In the genomic region with DNA sequence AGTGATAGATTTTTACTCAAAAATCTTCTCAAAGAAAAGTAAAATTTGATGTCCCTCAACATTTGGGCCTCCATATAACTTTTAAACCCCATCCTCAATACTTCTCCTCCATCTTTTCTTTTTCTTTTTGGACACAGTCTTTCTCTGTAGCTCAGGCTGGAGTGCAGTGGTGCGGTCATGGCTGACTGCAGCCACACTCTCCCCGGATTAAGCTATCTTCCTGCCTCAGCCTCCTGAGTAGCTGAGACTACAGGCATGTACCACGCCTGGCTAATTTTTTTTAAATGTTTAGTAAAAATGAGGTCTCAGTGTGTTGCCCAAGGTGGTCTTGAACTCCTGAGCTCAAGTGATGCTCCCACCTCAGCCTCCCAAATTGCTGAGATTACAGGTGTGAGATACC, we compare ENCODE assay signal across 14 cellular contexts. TPM values are rescaled to one million over a fixed set of nuclear protein-coding genes. Genes with fewer than 3 reads are reported as not detected.
DNase-seq lines count a peak whose midpoint lies in the region; ATAC-seq, FAIRE-seq and TF ChIP-seq lines count a peak whose summit lies in the region.
"Had no signal": no experiment of that assay in that cellular context is flagged by ENCODE, and none has a peak within 500 bp of the region (broad histone marks: within the 10 kb centered on the region; RNA-seq: fewer than 3 reads in every experiment).

No MANE protein-coding gene starts in this region.

- H3K4me1 Mint-ChIP-seq in activated T-helper 1 cell treated with anti-CD3 and anti-CD28 coated beads, Interleukin-12 subunit alpha, Interleukin-12 subunit beta, Interleukin-2, Interleukin-4 antibody, amounts not matched to agents 30 ng/mL and 10 ng/mL and 1 ng/mL, durations not matched to agents 14 hours and 24 hours and 36 hours (ENCODE audit: low read depth), result peaks cover 38% of the 10 kb centered on the region
- peaks cover 21 to 45% of the 10 kb centered on the region in 2 donors for H3K4me1 Mint-ChIP-seq in effector memory CD8-positive, alpha-beta T cell (ENCODE audit: low read depth in 2 of 2)
- H3K4me1 Mint-ChIP-seq in activated naive CD4-positive, alpha-beta T cell treated with anti-CD3 and anti-CD28 coated beads, Interleukin-2, amount 10 ng/mL, durations not matched to agents 7 days and 5 days, result peaks cover 32% of the 10 kb centered on the region

- ATAC-seq in GM19463 (IDR thresholded peaks at IDR 0.05; ENCODE audit: unreplicated experiment) (peak; percentile 65), HG03064 (IDR thresholded peaks at IDR 0.05; ENCODE audit: low read depth, unreplicated experiment) (peak; percentile 60)
- no peak for ATAC-seq in effector memory CD8-positive, alpha-beta T cell (replicated peaks)
- ATAC-seq: pancreas had no signal

- no peak overlapping the region for H3K4me3 Mint-ChIP-seq in activated T-helper 1 cell treated with anti-CD3 and anti-CD28 coated beads, Interleukin-12 subunit alpha, Interleukin-12 subunit beta, Interleukin-2, Interleukin-4 antibody, amounts not matched to agents 30 ng/mL and 10 ng/mL and 1 ng/mL, durations not matched to agents 14 hours and 24 hours and 36 hours
- peak overlapping the region in 1 of 2 donors; percentile 36 for H3K4me3 Mint-ChIP-seq in effector memory CD8-positive, alpha-beta T cell
- H3K4me3 Mint-ChIP-seq in activated naive CD4-positive, alpha-beta T cell treated with anti-CD3 and anti-CD28 coated beads, Interleukin-2, amount 10 ng/mL, durations not matched to agents 7 days and 5 days, result no peak overlapping the region
- H3K4me3 Mint-ChIP-seq: activated CD4-positive, alpha-beta memory T cell treated with anti-CD3 and anti-CD28 coated beads, Interleukin-2, amount 10 ng/mL, durations not matched to agents 7 days and 5 days; T-helper 2 cell treated with Interferon-gamma antibody and Interleukin-4, amounts not matched to agents 5 μg/mL and 100 μg/mL, for 36 hours had no signal

- no peaks in the 10 kb centered on the region for H3K9me2 ChIP-seq in DOHH2 (replicated peaks; ENCODE audit: control insufficient read depth, low read length)

- H3K4me1 ChIP-seq in DOHH2 (ENCODE audit: control insufficient read depth, low read length), result peaks cover 73% of the 10 kb centered on the region

- DNase-seq in activated T-helper 1 cell treated with anti-CD3 and anti-CD28 coated beads, Interleukin-12 subunit alpha, Interleukin-12 subunit beta, Interleukin-2, Interleukin-4 antibody, amounts not matched to agents 30 ng/mL and 10 ng/mL and 1 ng/mL, durations not matched to agents 14 hours and 24 hours and 36 hours (ENCODE audit: low spot score), result no peak
- no peak for DNase-seq in effector memory CD8-positive, alpha-beta T cell
- DNase-seq in activated naive CD4-positive, alpha-beta T cell treated with anti-CD3 and anti-CD28 coated beads, Interleukin-2, amount 10 ng/mL, durations not matched to agents 7 days and 5 days, result no peak
- DNase-seq in OCI-M2 (lab: John Stamatoyannopoulos, UW; ENCODE audit: unreplicated experiment), result no peak
- DNase-seq in D721Med (ENCODE audit: insufficient read length, low spot score), result no peak
- DNase-seq: activated CD4-positive, alpha-beta memory T cell treated with anti-CD3 and anti-CD28 coated beads, Interleukin-2, amount 10 ng/mL, durations not matched to agents 7 days and 5 days; brain microvascular endothelial cell; NCI-H1092; pancreas; transverse colon had no signal

- H3K27me3 ChIP-seq in DOHH2 (ENCODE audit: control insufficient read depth, low read length), result no peaks in the 10 kb centered on the region
- H3K27me3 ChIP-seq: brain microvascular endothelial cell, pancreas, transverse colon had no signal

- peak overlapping the region; percentile 49 for H3K4me3 ChIP-seq in DOHH2 (ENCODE audit: low read length)
- H3K4me3 ChIP-seq: pancreas, transverse colon had no signal

- H3K27ac ChIP-seq in DOHH2 (ENCODE audit: low read depth, low read length), result peak overlapping the region; percentile 63
- H3K27ac ChIP-seq: brain microvascular endothelial cell, pancreas, transverse colon had no signal

- peaks cover 18% of the 10 kb centered on the region for H3F3A ChIP-seq in DOHH2 (ENCODE audit: control insufficient read depth, insufficient read depth)

- H3K9me3 ChIP-seq in DOHH2 (ENCODE audit: control insufficient read depth, insufficient read depth, low read length), result no peaks in the 10 kb centered on the region
- H3K9me3 ChIP-seq: pancreas, transverse colon had no signal

- H3K79me2 ChIP-seq in DOHH2 (ENCODE audit: control insufficient read depth, low read length), result peaks cover 93% of the 10 kb centered on the region

- H4K20me1 ChIP-seq in DOHH2 (ENCODE audit: control insufficient read depth, insufficient read depth, low read depth, low read length), result 0 out of 2 replicates have a peak, but pooled peaks cover 8% of the 10 kb centered on the region

- H3K36me3 ChIP-seq in DOHH2 (ENCODE audit: control insufficient read depth, low read length), result no peaks in the 10 kb centered on the region
- H3K36me3 ChIP-seq: brain microvascular endothelial cell, pancreas, transverse colon had no signal

- peak overlapping the region; percentile 52 for H3K27ac Mint-ChIP-seq in activated T-helper 1 cell treated with anti-CD3 and anti-CD28 coated beads, Interleukin-12 subunit alpha, Interleukin-12 subunit beta, Interleukin-2, Interleukin-4 antibody, amounts not matched to agents 30 ng/mL and 10 ng/mL and 1 ng/mL, durations not matched to agents 14 hours and 24 hours and 36 hours
- H3K27ac Mint-ChIP-seq in effector memory CD8-positive, alpha-beta T cell, result no peak overlapping the region
- no peak overlapping the region for H3K27ac Mint-ChIP-seq in activated naive CD4-positive, alpha-beta T cell treated with anti-CD3 and anti-CD28 coated beads, Interleukin-2, amount 10 ng/mL, durations not matched to agents 7 days and 5 days
- H3K27ac Mint-ChIP-seq: activated CD4-positive, alpha-beta memory T cell treated with anti-CD3 and anti-CD28 coated beads, Interleukin-2, amount 10 ng/mL, durations not matched to agents 7 days and 5 days; T-helper 2 cell treated with Interferon-gamma antibody and Interleukin-4, amounts not matched to agents 5 μg/mL and 100 μg/mL, for 36 hours had no signal

- H3K9me3 Mint-ChIP-seq in activated T-helper 1 cell treated with anti-CD3 and anti-CD28 coated beads, Interleukin-12 subunit alpha, Interleukin-12 subunit beta, Interleukin-2, Interleukin-4 antibody, amounts not matched to agents 30 ng/mL and 10 ng/mL and 1 ng/mL, durations not matched to agents 14 hours and 24 hours and 36 hours, result peaks cover 10% of the 10 kb centered on the region
- H3K9me3 Mint-ChIP-seq in effector memory CD8-positive, alpha-beta T cell, result no peaks in the 10 kb centered on the region
- peaks cover 10% of the 10 kb centered on the region for H3K9me3 Mint-ChIP-seq in activated naive CD4-positive, alpha-beta T cell treated with anti-CD3 and anti-CD28 coated beads, Interleukin-2, amount 10 ng/mL, durations not matched to agents 7 days and 5 days

- H3K27me3 Mint-ChIP-seq in activated T-helper 1 cell treated with anti-CD3 and anti-CD28 coated beads, Interleukin-12 subunit alpha, Interleukin-12 subunit beta, Interleukin-2, Interleukin-4 antibody, amounts not matched to agents 30 ng/mL and 10 ng/mL and 1 ng/mL, durations not matched to agents 14 hours and 24 hours and 36 hours (ENCODE audit: insufficient read depth), result no peaks in the 10 kb centered on the region
- H3K27me3 Mint-ChIP-seq in effector memory CD8-positive, alpha-beta T cell, result no peaks in the 10 kb centered on the region
- H3K27me3 Mint-ChIP-seq in activated naive CD4-positive, alpha-beta T cell treated with anti-CD3 and anti-CD28 coated beads, Interleukin-2, amount 10 ng/mL, durations not matched to agents 7 days and 5 days, result no peaks in the 10 kb centered on the region
- H3K27me3 Mint-ChIP-seq: activated CD4-positive, alpha-beta memory T cell treated with anti-CD3 and anti-CD28 coated beads, Interleukin-2, amount 10 ng/mL, durations not matched to agents 7 days and 5 days had no signal

- H3K4me2 ChIP-seq in DOHH2 (ENCODE audit: low read length), result peak overlapping the region; percentile 75

- intact Hi-C loops in activated T-helper 1 cell treated with anti-CD3 and anti-CD28 coated beads, Interleukin-12 subunit alpha, Interleukin-12 subunit beta, Interleukin-2, Interleukin-4 antibody, amounts not matched to agents 30 ng/mL and 10 ng/mL and 1 ng/mL, durations not matched to agents 14 hours and 24 hours and 36 hours (cut with micrococcal nuclease), result no loop called here

- FAIRE-seq in D721Med (lab: Jason Lieb, UNC), result no peak
- FAIRE-seq: pancreas had no signal

- TF ChIP-seq CTCF in DOHH2 (IDR thresholded peaks at IDR 0.05; ENCODE audit: low read depth, low read length, poor library complexity, severe bottlenecking) (no peak), D721Med (IDR thresholded peaks at IDR 0.05; ENCODE audit: insufficient read depth, missing control alignments) (no peak)

- CTCF ChIA-PET in activated naive CD4-positive, alpha-beta T cell treated with anti-CD3 and anti-CD28 coated beads, Interleukin-2, amount 10 ng/mL, durations not matched to agents 7 days and 5 days (lab: Charles Lee), result interaction anchor here (1.2 kb wide), 1 partner anchor 17 kb away, joined by 3 read pairs; no protein-coding TSS in a partner anchor

- peaks cover 12% of the 10 kb centered on the region for H3K36me3 Mint-ChIP-seq in activated T-helper 1 cell treated with anti-CD3 and anti-CD28 coated beads, Interleukin-12 subunit alpha, Interleukin-12 subunit beta, Interleukin-2, Interleukin-4 antibody, amounts not matched to agents 30 ng/mL and 10 ng/mL and 1 ng/mL, durations not matched to agents 14 hours and 24 hours and 36 hours (ENCODE audit: low read depth)
- peaks cover 17% of the 10 kb centered on the region for H3K36me3 Mint-ChIP-seq in effector memory CD8-positive, alpha-beta T cell (ENCODE audit: insufficient read depth)
- H3K36me3 Mint-ChIP-seq in activated naive CD4-positive, alpha-beta T cell treated with anti-CD3 and anti-CD28 coated beads, Interleukin-2, amount 10 ng/mL, durations not matched to agents 7 days and 5 days, result peaks cover 15% of the 10 kb centered on the region

RNA-seq across cellular contexts. Expression of gene KDM6A, which starts 33.1 kb away (rescaled TPM):
- 26.4 and 28.1 TPM in 2 replicates for total RNA-seq in activated T-helper 1 cell treated with anti-CD3 and anti-CD28 coated beads, Interleukin-12 subunit alpha, Interleukin-12 subunit beta, Interleukin-2, Interleukin-4 antibody, amounts not matched to agents 30 ng/mL and 10 ng/mL and 1 ng/mL, durations not matched to agents 14 hours and 24 hours and 36 hours
